9 cellular contexts compared by ENCODE assay signal in the genomic region with DNA sequence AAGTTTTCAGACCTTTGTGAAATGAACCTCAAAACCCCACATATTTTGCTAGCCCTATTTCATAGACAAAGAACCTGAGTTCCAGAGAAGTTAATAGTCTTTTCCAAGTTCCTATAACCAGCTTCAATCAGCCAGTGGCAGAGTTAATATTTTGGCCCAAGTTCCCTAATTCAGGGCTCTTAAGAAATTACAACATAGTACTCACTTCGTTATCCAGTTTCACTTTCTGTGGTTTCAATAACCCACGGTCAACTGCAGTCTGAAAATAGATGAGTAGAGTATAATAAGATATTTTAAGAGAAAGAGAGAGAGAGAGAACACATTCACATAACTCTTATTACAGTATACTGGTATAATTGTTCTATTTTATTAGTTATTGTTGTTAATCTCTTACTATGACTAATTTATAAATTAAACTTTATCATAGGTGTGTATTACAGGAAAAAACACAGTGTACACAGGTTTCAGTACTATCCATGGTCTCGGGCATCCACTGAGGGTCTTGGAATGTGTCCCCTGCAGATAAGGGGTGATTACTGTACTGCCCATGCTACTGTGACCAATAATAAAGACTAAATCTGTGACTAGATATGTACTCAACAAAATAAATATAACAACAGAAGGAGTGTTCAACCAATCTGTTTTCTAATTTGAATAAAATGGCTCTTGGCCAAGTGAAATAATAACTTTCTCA. TPM values are rescaled to one million over a fixed set of nuclear protein-coding genes. Genes with fewer than 3 reads are reported as not detected.
DNase-seq lines count a peak whose midpoint lies in the region; ATAC-seq, FAIRE-seq and TF ChIP-seq lines count a peak whose summit lies in the region.
"Had no signal": no experiment of that assay in that cellular context is flagged by ENCODE, and none has a peak within 500 bp of the region (broad histone marks: within the 10 kb centered on the region; RNA-seq: fewer than 3 reads in every experiment).

No MANE protein-coding gene starts in this region.

- BruUV-seq in Calu3 (replicated peaks; lab: Mats Ljungman, UMichigan) (no TSS peak), IMR-90 (replicated peaks; lab: Mats Ljungman, UMichigan) (no TSS peak), K562 (replicated peaks; lab: Mats Ljungman, UMichigan) (no TSS peak)

- no peaks in the 10 kb centered on the region for H3K9me1 ChIP-seq in IMR-90 (ENCODE audit: insufficient read depth, low read length)
- H3K9me1 ChIP-seq in K562 (ENCODE audit: control insufficient read depth, insufficient read depth, low read length) = no peaks in the 10 kb centered on the region

- H4K20me1 ChIP-seq in IMR-90 (ENCODE audit: insufficient read depth, low read length) (no peaks in the 10 kb centered on the region), K562 (replicated peaks; ENCODE audit: control insufficient read depth, insufficient read depth, low read length) (no peaks in the 10 kb centered on the region)

- H3K4me1 ChIP-seq in IMR-90 (ENCODE audit: control insufficient read depth, insufficient read depth, low read length) (no peaks in the 10 kb centered on the region), K562 (replicated peaks in 1 of 2; ENCODE audit: control insufficient read depth in 2 of 2, insufficient read depth in 2 of 2, low read length in 2 of 2) (no peaks in the 10 kb centered on the region), ovary (ENCODE audit: insufficient read depth) (peaks cover 2% of the 10 kb centered on the region)

- no peak for DNase-seq in Calu3
- peak; percentile 7 for DNase-seq in IMR-90
- DNase-seq in K562 (ENCODE audit: extremely low read depth in 1 of 4, low spot score in 3 of 4) = no peak
- DNase-seq in ovary = no peak
- no peak for DNase-seq in NCI-H2196 treated with DMSO at 0.1 percent for 48 hours (lab: John Stamatoyannopoulos, UW; ENCODE audit: unreplicated experiment)
- no peak for DNase-seq in effector CD4-positive, alpha-beta T cell
- no peak for DNase-seq in activated CD8-positive, alpha-beta memory T cell treated with anti-CD3 and anti-CD28 coated beads for 24 hours

- TF ChIP-seq RAD21 in IMR-90 (IDR thresholded peaks at IDR 0.05; ENCODE audit: low read length) (no peak), K562 (CRISPR knock-in tag; conservative IDR thresholded peaks at IDR 0.05 in 1 of 2, IDR thresholded peaks at IDR 0.05 in 1 of 2) (no peak)

- no peak overlapping the region for H2AFZ ChIP-seq in IMR-90 (replicated peaks; ENCODE audit: low read length, poor library complexity)
- no peak overlapping the region for H2AFZ ChIP-seq in K562 (ENCODE audit: low read depth, low read length)

- WGBS in IMR-90 (ENCODE audit: extremely low coverage in 2 of 2, insufficient read length in 1 of 2), 2 experiments = no CpG with 5 or more reads among the region's 3 CpGs
- 3% methylated on average over 3 of the region's 3 CpGs for WGBS in K562 (ENCODE audit: insufficient coverage, low coverage, missing lambda C conversion rate)
- WGBS in ovary, 3 donors = 12 to 19% (median 14%) methylated on average over 3 of the region's 3 CpGs

- no peak overlapping the region for H3K9ac ChIP-seq in IMR-90 (ENCODE audit: low read depth, low read length)
- H3K9ac ChIP-seq in K562 (ENCODE audit: insufficient read depth in 1 of 2, low read depth in 2 of 2, low read length in 2 of 2) = no peak overlapping the region

- peak; percentile 81 for ATAC-seq in GM21423 (IDR thresholded peaks at IDR 0.05; ENCODE audit: unreplicated experiment)
- peak; percentile 32; the same call in 1 of the 2 replicates for ATAC-seq in IMR-90 (ENCODE audit: low read depth)
- no peak for ATAC-seq in K562

- H4K8ac ChIP-seq in IMR-90 (ENCODE audit: low read depth in 2 of 2, low read length in 2 of 2) = no peak overlapping the region

- no peaks in the 10 kb centered on the region for H3K27me3 Mint-ChIP-seq in Calu3 (ENCODE audit: unreplicated experiment)

- peak overlapping the region; percentile 24 for H3K4me3 Mint-ChIP-seq in Calu3 (ENCODE audit: low read depth, unreplicated experiment)

- H3K4me3 ChIP-seq in IMR-90 (ENCODE audit: insufficient read depth, low read depth, low read length) = no peak overlapping the region
- H3K4me3 ChIP-seq in K562 = no peak overlapping the region
- peak overlapping the region; percentile 15 for H3K4me3 ChIP-seq in ovary

- TF ChIP-seq EP300 in K562 (IDR thresholded peaks at IDR 0.05; ENCODE audit: low read length) (no peak), ovary (IDR thresholded peaks at IDR 0.05) (no peak)

- H2BK15ac ChIP-seq in IMR-90 (ENCODE audit: low read depth, low read length) = no peak overlapping the region

- no peaks in the 10 kb centered on the region for H3K36me3 Mint-ChIP-seq in Calu3 (ENCODE audit: insufficient read depth, unreplicated experiment)

- TF ChIP-seq CTCF in Calu3 (IDR thresholded peaks at IDR 0.05; ENCODE audit: unreplicated experiment) (no peak), IMR-90 (conservative IDR thresholded peaks at IDR 0.05; ENCODE audit: low read depth, low read length) (no peak), K562 (IDR thresholded peaks at IDR 0.05 in 2 of 3, conservative IDR thresholded peaks at IDR 0.05 in 1 of 3; ENCODE audit: insufficient read depth in 2 of 3, low read depth in 1 of 3, low read length in 3 of 3) (no peak), ovary (IDR thresholded peaks at IDR 0.05) (no peak)

- no peaks in the 10 kb centered on the region for H3K9me3 Mint-ChIP-seq in Calu3 (ENCODE audit: low read depth, unreplicated experiment)

- H3K79me1 ChIP-seq in IMR-90 (ENCODE audit: low read depth in 1 of 2, low read length in 2 of 2) = no peaks in the 10 kb centered on the region

- no peak overlapping the region for H2BK120ac ChIP-seq in IMR-90 (ENCODE audit: low read depth, low read length)

- H3K36me3 ChIP-seq in IMR-90 (ENCODE audit: control insufficient read depth, insufficient read depth, low read length) (no peaks in the 10 kb centered on the region), K562 (ENCODE audit: control insufficient read depth, insufficient read depth, low read length) (no peaks in the 10 kb centered on the region), ovary (no peaks in the 10 kb centered on the region)

- no peak overlapping the region for H3K27ac ChIP-seq in IMR-90 (ENCODE audit: insufficient read depth, low read length)
- H3K27ac ChIP-seq in K562 (ENCODE audit: extremely low read depth, low read depth, low read length) = no peak overlapping the region
- H3K27ac ChIP-seq in ovary = peak overlapping the region in 1 of 2 donors; percentile 46

- H2AK5ac ChIP-seq in IMR-90 (ENCODE audit: low read depth, low read length) = no peak overlapping the region

- no peak overlapping the region for H3K23ac ChIP-seq in IMR-90 (ENCODE audit: low read depth, low read length)

- H3K14ac ChIP-seq in IMR-90 (replicated peaks; ENCODE audit: low read depth, low read length) = no peak overlapping the region

- H3K18ac ChIP-seq in IMR-90 (ENCODE audit: low read depth, low read length) = no peak overlapping the region

- in situ Hi-C loops in IMR-90 (cut with MboI; ENCODE audit: low sequenced_read_pairs) = no loop called here
- in situ Hi-C loops in K562 (cut with MboI) = no loop called here

- H3K27me3 ChIP-seq in IMR-90 (ENCODE audit: control insufficient read depth, insufficient read depth, low read length) (peaks cover 2% of the 10 kb centered on the region; the same call in 1 of the 2 replicates), K562 (ENCODE audit: control insufficient read depth in 2 of 2, insufficient read depth in 2 of 2, low read length in 2 of 2) (peaks cover 0 to 3% of the 10 kb centered on the region in 2 experiments; a peak in 2 of 5 replicates), ovary (no peaks in the 10 kb centered on the region)

- POLR2A ChIA-PET in IMR-90 (lab: Charles Lee; ENCODE audit: unreplicated experiment) = no interaction called here
- POLR2A ChIA-PET in K562 (lab: Yijun Ruan, JAX) = no interaction called here

- intact Hi-C loops in Calu3 (cut with micrococcal nuclease; ENCODE audit: unreplicated experiment) (no loop called here), IMR-90 (cut with micrococcal nuclease) (no loop called here), K562 (cut with micrococcal nuclease) (no loop called here), ovary (cut with DNase I) (no loop called here)

- no peaks in the 10 kb centered on the region for H3K79me2 ChIP-seq in K562 (ENCODE audit: control insufficient read depth, insufficient read depth, low read length)

- H2BK5ac ChIP-seq in IMR-90 (ENCODE audit: low read depth, low read length, poor library complexity, severe bottlenecking) = no peak overlapping the region

- no peak overlapping the region for H3K56ac ChIP-seq in IMR-90 (ENCODE audit: extremely low read depth, insufficient read depth, low read length)

- dilution Hi-C loops in IMR-90 (cut with HindIII; ENCODE audit: low sequenced_read_pairs, unreplicated experiment) = no loop called here

- TF ChIP-seq POLR2A in IMR-90 (IDR thresholded peaks at IDR 0.05; ENCODE audit: low read depth, low read length) (no peak), K562 (conservative IDR thresholded peaks at IDR 0.05) (no peak), ovary (IDR thresholded peaks at IDR 0.05) (no peak)

- no peak for FAIRE-seq in K562 (lab: Jason Lieb, UNC)
- FAIRE-seq: H1 had no signal

- no peak overlapping the region for H2BK20ac ChIP-seq in IMR-90 (ENCODE audit: low read depth, low read length)

- no peak overlapping the region for H2AK9ac ChIP-seq in IMR-90 (replicated peaks; ENCODE audit: low read depth, low read length, poor library complexity)

- H3K9me3 ChIP-seq in IMR-90 (ENCODE audit: control insufficient read depth, insufficient read depth, low read length) (no peaks in the 10 kb centered on the region), K562 (replicated peaks; ENCODE audit: control insufficient read depth, insufficient read depth, low read depth, low read length) (no peaks in the 10 kb centered on the region), ovary (no peaks in the 10 kb centered on the region)

- peaks cover 5% of the 10 kb centered on the region for H3K4me1 Mint-ChIP-seq in Calu3 (ENCODE audit: low read depth, unreplicated experiment)

- H3K4me2 ChIP-seq in IMR-90 (ENCODE audit: low read depth, low read length) (peak overlapping the region; percentile 67; the same call in 1 of the 2 replicates), K562 (ENCODE audit: insufficient read depth, low read length) (no peak overlapping the region)

- H4K91ac ChIP-seq in IMR-90 (ENCODE audit: insufficient read depth, low read depth, low read length) = no peak overlapping the region

- CTCF ChIA-PET in Calu3 (lab: Charles Lee) = interaction anchor here (0.6 kb wide), 1 partner anchor 44 kb away, joined by 3 read pairs; no protein-coding TSS in a partner anchor
- CTCF ChIA-PET in IMR-90 (lab: Yijun Ruan, JAX) = interaction anchor here (0.5 kb wide), 1 partner anchor 116 kb away, joined by 5 read pairs; no protein-coding TSS in a partner anchor
- CTCF ChIA-PET in K562 (lab: Yijun Ruan, JAX; ENCODE audit: low intra/inter-chr PET ratio) = no interaction called here

- no peak overlapping the region for H4K5ac ChIP-seq in IMR-90 (ENCODE audit: low read depth, low read length)

- no peak overlapping the region for H3K4ac ChIP-seq in IMR-90 (ENCODE audit: low read depth, low read length)

- no peak overlapping the region for H3K27ac Mint-ChIP-seq in Calu3 (ENCODE audit: unreplicated experiment)

RNA-seq across cellular contexts. Expression of a gene that starts 9.3 kb away (rescaled TPM):
- not detected in 2 replicates for total RNA-seq in Calu3 (2022)
- total RNA-seq in IMR-90 (2012; rRNA removed) = not detected in 2 replicates
- not detected in 2 replicates for polyA plus RNA-seq in IMR-90 (2012; rRNA removed)
- not detected in 2 replicates for polyA plus RNA-seq in IMR-90 (2012; cell fraction: cytosol; rRNA removed)
- polyA plus RNA-seq in IMR-90 (2012; cell fraction: nucleus; rRNA removed; ENCODE audit: low replicate concordance) = not detected in 2 replicates
- total RNA-seq in K562 (2011; cell fraction: chromatin; rRNA removed; ENCODE audit: low replicate concordance) = not detected in 2 replicates
- total RNA-seq in K562 (2011; cell fraction: nucleolus; rRNA removed) = not detected in 2 replicates
- not detected in 2 replicates for total RNA-seq in K562 (2011; cell fraction: nucleoplasm; rRNA removed)
- total RNA-seq in K562 (2014; rRNA removed) = not detected in 2 replicates
- not detected in 2 replicates for total RNA-seq in K562 (2014; rRNA removed; fragmentation: Illumina TruSeq; extraction: Trizol)
- not detected in 2 replicates for total RNA-seq in K562 (2015; rRNA removed; fragmentation: Illumina TruSeq; extraction: Trizol)
- total RNA-seq in K562 (2021) = not detected in 2 replicates
- not detected in 2 replicates for polyA plus RNA-seq in K562 (2011; rRNA removed)
- not detected in 2 replicates for polyA plus RNA-seq in K562 (2011; cell fraction: cytosol; rRNA removed)
- not detected in 2 replicates for polyA plus RNA-seq in K562 (2011; cell fraction: nucleus; rRNA removed)
- 0.12 and 0.75 TPM in 2 replicates for polyA plus RNA-seq in K562 (2012)
- polyA plus RNA-seq in K562 (2014; fragmentation: Illumina TruSeq; extraction: Trizol) = not detected in 2 replicates
- under 1 TPM; 0.24 to 0.38 TPM for polyA plus RNA-seq in K562 (2014; fragmentation: Nextera tagmentation; extraction: Ambion mirVana)
- not detected in 2 replicates for polyA plus RNA-seq in K562 (2014; rRNA removed)
- polyA minus RNA-seq in K562 (2011; rRNA and poly(A)+ RNA removed) = not detected in 2 replicates
- polyA minus RNA-seq in K562 (2011; cell fraction: cytosol; rRNA and poly(A)+ RNA removed) = not detected in 2 replicates
- polyA minus RNA-seq in K562 (2011; cell fraction: nucleus; rRNA and poly(A)+ RNA removed) = not detected in 2 replicates
- 1 to 10 TPM in 3 of 7 donors, under 1 TPM in 2, not detected in 2; 0.23 to 1.8 (median 1.1) TPM for total RNA-seq in ovary
- 1 to 10 TPM in 1 of 2 donors, under 1 TPM in 1; 0.51 to 2.2 TPM for polyA plus RNA-seq in ovary
- total RNA-seq: H1 had no signal
- polyA plus RNA-seq: H1 had no signal

RNA-seq across cellular contexts. Expression of a gene that starts 30.9 kb away (rescaled TPM):
- not detected in 2 replicates for total RNA-seq in Calu3 (2022)
- not detected in 2 replicates for total RNA-seq in IMR-90 (2012; rRNA removed)
- polyA plus RNA-seq in IMR-90 (2012; rRNA removed) = not detected in 2 replicates
- polyA plus RNA-seq in IMR-90 (2012; cell fraction: cytosol; rRNA removed) = not detected in 2 replicates
- not detected in 2 replicates for polyA plus RNA-seq in IMR-90 (2012; cell fraction: nucleus; rRNA removed; ENCODE audit: low replicate concordance)
- total RNA-seq in K562 (2011; cell fraction: chromatin; rRNA removed; ENCODE audit: low replicate concordance) = 0.53 TPM in 1 of 2 replicates, not detected in the other
- 0.50 TPM in 1 of 2 replicates, not detected in the other for total RNA-seq in K562 (2011; cell fraction: nucleolus; rRNA removed)
- total RNA-seq in K562 (2011; cell fraction: nucleoplasm; rRNA removed) = 0.92 TPM in 1 of 2 replicates, not detected in the other
- 0.29 TPM in 1 of 2 replicates, not detected in the other for total RNA-seq in K562 (2014; rRNA removed)
- total RNA-seq in K562 (2014; rRNA removed; fragmentation: Illumina TruSeq; extraction: Trizol) = not detected in 2 replicates
- 0.25 TPM in 1 of 2 replicates, not detected in the other for total RNA-seq in K562 (2015; rRNA removed; fragmentation: Illumina TruSeq; extraction: Trizol)
- not detected in 2 replicates for total RNA-seq in K562 (2021)
- 0.05 and 0.11 TPM in 2 replicates for polyA plus RNA-seq in K562 (2011; rRNA removed)
- 0.21 TPM in 1 of 2 replicates, not detected in the other for polyA plus RNA-seq in K562 (2011; cell fraction: cytosol; rRNA removed)
- not detected in 2 replicates for polyA plus RNA-seq in K562 (2011; cell fraction: nucleus; rRNA removed)
- polyA plus RNA-seq in K562 (2012) = 0.08 and 0.26 TPM in 2 replicates
- not detected in 2 replicates for polyA plus RNA-seq in K562 (2014; fragmentation: Illumina TruSeq; extraction: Trizol)
- under 1 TPM; 0.08 to 0.11 TPM for polyA plus RNA-seq in K562 (2014; fragmentation: Nextera tagmentation; extraction: Ambion mirVana)
- polyA plus RNA-seq in K562 (2014; rRNA removed) = not detected in 2 replicates
- not detected in 2 replicates for polyA minus RNA-seq in K562 (2011; rRNA and poly(A)+ RNA removed)
- polyA minus RNA-seq in K562 (2011; cell fraction: cytosol; rRNA and poly(A)+ RNA removed) = not detected in 2 replicates
- 0.89 TPM in 1 of 2 replicates, not detected in the other for polyA minus RNA-seq in K562 (2011; cell fraction: nucleus; rRNA and poly(A)+ RNA removed)
- total RNA-seq in ovary = under 1 TPM in 1 of 7 donors, not detected in 6; 0.20 TPM
- polyA plus RNA-seq in ovary = under 1 TPM in 1 of 2 donors, not detected in 1; 0.05 TPM
- total RNA-seq: H1 had no signal
- polyA plus RNA-seq: H1 had no signal
